ENCODE assay signal across 8 cellular contexts in the genomic region with DNA sequence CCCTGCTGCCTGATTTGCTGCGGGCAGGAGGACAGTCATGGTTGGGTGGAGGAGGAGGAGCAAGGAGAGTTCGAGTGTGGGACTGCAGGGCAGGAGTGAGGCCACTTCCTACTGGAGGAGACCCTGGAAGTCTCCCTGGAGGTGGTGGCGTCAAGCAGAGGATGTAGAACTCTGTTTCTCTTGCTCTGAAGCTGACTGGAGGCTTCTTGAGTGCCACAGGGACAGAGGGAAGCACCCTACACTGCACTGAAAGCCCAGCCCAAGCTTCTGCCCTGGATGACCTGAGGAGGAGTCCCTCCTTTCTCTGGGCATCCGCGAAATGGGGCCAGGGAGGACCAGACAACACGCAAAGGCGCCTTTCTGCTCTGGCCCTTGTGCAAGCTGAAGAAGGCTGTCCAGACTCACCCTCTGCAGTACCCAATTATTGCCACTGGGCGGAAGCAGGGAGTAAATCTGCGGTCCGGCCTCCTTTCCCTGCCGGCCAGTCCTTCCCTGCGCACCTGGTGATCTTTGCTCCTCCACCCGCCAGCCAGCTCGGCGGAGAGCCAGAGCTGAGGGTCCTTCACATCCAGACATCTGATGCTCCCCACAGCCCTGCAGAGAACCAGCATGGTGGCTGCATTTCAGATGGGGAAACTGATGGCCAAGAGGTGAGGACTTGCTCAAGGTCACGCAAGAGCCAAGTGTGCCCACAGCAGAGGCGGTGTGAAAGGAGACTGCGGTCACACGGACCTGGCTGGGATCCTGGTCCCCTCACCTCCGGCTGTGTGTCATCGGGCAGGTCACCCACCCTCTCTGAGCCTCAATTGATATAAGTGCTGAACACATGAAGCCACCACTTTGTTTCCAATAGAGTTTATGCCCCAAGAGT.
DNase-seq lines count a peak whose midpoint lies in the region; ATAC-seq and TF ChIP-seq lines count a peak whose summit lies in the region.

No MANE protein-coding gene starts in this region.

- H3K79me2 ChIP-seq in mammary epithelial cell (ENCODE audit: insufficient read depth, low read length): no peaks in the 10 kb centered on the region

- H3K27me3 ChIP-seq in mammary epithelial cell (ENCODE audit: insufficient read depth, low read length): no peaks in the 10 kb centered on the region

- DNase-seq in activated CD4-positive, CD25-positive, alpha-beta regulatory T cell treated with anti-CD3 and anti-CD28 coated beads, Interleukin-2, amount 50 U/mL, for 72 hours: peak; percentile 67
- DNase-seq in activated CD4-positive, CD25-positive, alpha-beta regulatory T cell (lab: John Stamatoyannopoulos, UW): no peak
- DNase-seq in Kasumi-1 (lab: John Stamatoyannopoulos, UW) (peak; percentile 22 to 33), SW480 (ENCODE audit: low spot score) (peak; percentile 56), mammary epithelial cell (peak; percentile 51), kidney glomerular epithelial cell (lab: John Stamatoyannopoulos, UW) (peak; percentile 72)
- peak; percentile 33 to 41 for DNase-seq in stimulated activated CD4-positive, alpha-beta T cell treated with anti-CD3 and anti-CD28 coated beads, Interleukin-4, amount 100 ng/mL, for 48 hours (ENCODE audit: low read depth in 2 of 2)

- H4K20me1 ChIP-seq in mammary epithelial cell (ENCODE audit: insufficient read depth, low read length): no peaks in the 10 kb centered on the region

- no peaks in the 10 kb centered on the region for H3K36me3 ChIP-seq in mammary epithelial cell (ENCODE audit: insufficient read depth, low read length)

- H2AFZ ChIP-seq in mammary epithelial cell (ENCODE audit: low read depth, low read length): no peak overlapping the region

- ATAC-seq in HG03439 (IDR thresholded peaks at IDR 0.05; ENCODE audit: unreplicated experiment): no peak

- H3K4me3 ChIP-seq in mammary epithelial cell (replicated peaks in 1 of 3; ENCODE audit: insufficient read depth in 1 of 3, low read depth in 2 of 3, low read length in 3 of 3): no peak overlapping the region

- no peak overlapping the region for H3K9ac ChIP-seq in mammary epithelial cell (ENCODE audit: insufficient read depth, low read length)

- dilution Hi-C loops in mammary epithelial cell (cut with HindIII; ENCODE audit: low sequenced_read_pairs): no loop called here

- intact Hi-C loops in mammary epithelial cell (cut with micrococcal nuclease): no loop called here

- no peak overlapping the region for H3K27ac ChIP-seq in mammary epithelial cell (ENCODE audit: insufficient read depth, low read depth, low read length)

- WGBS in mammary epithelial cell (ENCODE audit: low coverage, missing lambda C conversion rate): 28% methylated on average over 18 of the region's 21 CpGs

- H3K9me3 ChIP-seq in mammary epithelial cell (replicated peaks; ENCODE audit: insufficient read depth, low read length): no peaks in the 10 kb centered on the region

- peak; percentile 64 to 77 for TF ChIP-seq CTCF in mammary epithelial cell (conservative IDR thresholded peaks at IDR 0.05 in 1 of 2, IDR thresholded peaks at IDR 0.05 in 1 of 2; ENCODE audit: extremely low read depth in 1 of 2, insufficient read depth in 1 of 2, low read depth in 1 of 2, low read length in 2 of 2)

- BruUV-seq in mammary epithelial cell (replicated peaks; lab: Mats Ljungman, UMichigan): no TSS peak

- in situ Hi-C loops in mammary epithelial cell (cut with MboI; ENCODE audit: low sequenced_read_pairs in 2 of 2): no loop called here

- H3K4me2 ChIP-seq in mammary epithelial cell (ENCODE audit: insufficient read depth, low read depth, low read length): no peak overlapping the region

- peaks cover 8% of the 10 kb centered on the region for H3K4me1 ChIP-seq in mammary epithelial cell (ENCODE audit: insufficient read depth, low read length)

- CTCF ChIA-PET in mammary epithelial cell (lab: Charles Lee; ENCODE audit: low non-redundant PET): interaction anchor here (0.6 to 0.8 kb wide), 3 partner anchors 202 to 327 kb away, joined by 3 to 4 read pairs (median 3); no protein-coding TSS in a partner anchor

Comparison
In these comparisons a context has a peak if more than half of its experiments do, and no peak if none do; other contexts are left out.
1. DNase-seq: peak in activated CD4-positive, CD25-positive, alpha-beta regulatory T cell treated with anti-CD3 and anti-CD28 coated beads, Interleukin-2, amount 50 U/mL, for 72 hours (single experiment), Kasumi-1 (2 of 2), SW480 (single experiment), mammary epithelial cell (single experiment), kidney glomerular epithelial cell (single experiment) and stimulated activated CD4-positive, alpha-beta T cell treated with anti-CD3 and anti-CD28 coated beads, Interleukin-4, amount 100 ng/mL, for 48 hours (2 of 2); none in activated CD4-positive, CD25-positive, alpha-beta regulatory T cell (0 of 4).